ENCODE assay signal across 8 cellular contexts in the genomic region with DNA sequence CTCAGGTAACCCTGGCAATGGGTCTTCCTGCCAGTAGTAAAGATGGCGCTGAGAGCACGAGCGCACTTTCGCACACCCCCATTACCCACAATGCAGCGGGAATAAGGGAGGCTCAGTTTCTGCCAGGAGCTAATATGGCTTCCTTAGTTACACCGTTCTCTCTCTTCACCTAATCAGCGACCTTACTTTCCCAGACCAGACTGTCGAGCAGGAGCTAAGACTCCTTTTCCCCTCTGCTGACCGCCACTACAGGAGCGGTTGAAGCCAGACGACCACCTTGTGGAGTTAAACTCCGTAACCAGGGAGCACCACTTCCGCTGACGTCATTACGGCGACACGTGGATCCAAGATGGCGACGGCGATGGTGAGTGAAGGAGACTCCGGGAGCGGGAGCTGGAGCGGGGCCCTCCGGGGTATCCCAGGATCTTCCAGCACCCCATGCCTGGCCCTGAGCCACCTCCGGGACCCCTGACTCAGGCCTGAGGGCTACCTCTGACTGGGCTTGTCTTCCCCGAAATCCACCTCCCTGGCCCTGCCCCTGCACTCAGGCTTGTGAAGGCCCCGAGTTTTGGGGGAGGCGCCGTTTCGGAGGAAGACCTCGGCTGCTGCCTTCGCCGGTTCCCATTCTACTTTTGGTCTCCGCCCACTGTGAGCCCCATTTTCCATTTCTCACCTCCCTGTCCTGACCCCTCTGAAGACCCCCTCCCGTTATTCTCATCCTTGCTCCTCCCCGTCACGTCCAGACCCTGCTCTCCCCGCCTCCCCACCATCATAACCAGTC. TPM values are rescaled to one million over a fixed set of nuclear protein-coding genes. Genes with fewer than 3 reads are reported as not detected.
A peak's percentile ranks its signal among the peaks of the same experiment; 100 is the strongest.
DNase-seq lines count a peak whose midpoint lies in the region; ATAC-seq and TF ChIP-seq lines count a peak whose summit lies in the region.

A gene with protein sequence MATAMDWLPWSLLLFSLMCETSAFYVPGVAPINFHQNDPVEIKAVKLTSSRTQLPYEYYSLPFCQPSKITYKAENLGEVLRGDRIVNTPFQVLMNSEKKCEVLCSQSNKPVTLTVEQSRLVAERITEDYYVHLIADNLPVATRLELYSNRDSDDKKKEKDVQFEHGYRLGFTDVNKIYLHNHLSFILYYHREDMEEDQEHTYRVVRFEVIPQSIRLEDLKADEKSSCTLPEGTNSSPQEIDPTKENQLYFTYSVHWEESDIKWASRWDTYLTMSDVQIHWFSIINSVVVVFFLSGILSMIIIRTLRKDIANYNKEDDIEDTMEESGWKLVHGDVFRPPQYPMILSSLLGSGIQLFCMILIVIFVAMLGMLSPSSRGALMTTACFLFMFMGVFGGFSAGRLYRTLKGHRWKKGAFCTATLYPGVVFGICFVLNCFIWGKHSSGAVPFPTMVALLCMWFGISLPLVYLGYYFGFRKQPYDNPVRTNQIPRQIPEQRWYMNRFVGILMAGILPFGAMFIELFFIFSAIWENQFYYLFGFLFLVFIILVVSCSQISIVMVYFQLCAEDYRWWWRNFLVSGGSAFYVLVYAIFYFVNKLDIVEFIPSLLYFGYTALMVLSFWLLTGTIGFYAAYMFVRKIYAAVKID (plus strand): TSS at position 323 of the 781 bp plus-strand sequence. CDS start 27 bp downstream, at position 350.

- H3K36me3 ChIP-seq in adipocyte (ENCODE audit: control insufficient read depth, insufficient read depth, low read length, severe bottlenecking) (no peaks in the 10 kb centered on the region), cardiac muscle cell (no peaks in the 10 kb centered on the region), parathyroid adenoma (ENCODE audit: control insufficient read depth, insufficient read depth, low read length) (no peaks in the 10 kb centered on the region), tibial nerve (no peaks in the 10 kb centered on the region)

- H3K27me3 ChIP-seq in adipocyte (replicated peaks; ENCODE audit: control insufficient read depth, insufficient read depth, low read length) (no peaks in the 10 kb centered on the region), cardiac muscle cell (peaks cover 15% of the 10 kb centered on the region), parathyroid adenoma (ENCODE audit: control insufficient read depth, insufficient read depth, low read length) (no peaks in the 10 kb centered on the region), tibial nerve (no peaks in the 10 kb centered on the region)

- H3K9me3 ChIP-seq in adipocyte (ENCODE audit: control insufficient read depth, low read length) (no peaks in the 10 kb centered on the region), cardiac muscle cell (ENCODE audit: low read depth) (no peaks in the 10 kb centered on the region), parathyroid adenoma (ENCODE audit: control insufficient read depth, low read length) (no peaks in the 10 kb centered on the region), tibial nerve (no peaks in the 10 kb centered on the region)

- peak within 1 kb of the TSS; percentile 100 for H2AFZ ChIP-seq in parathyroid adenoma

- peaks cover 41% of the 10 kb centered on the region for H3K79me2 ChIP-seq in parathyroid adenoma

- DNase-seq in GM12865 (ENCODE audit: low read depth) (peak; percentile 97), NCI-H1417 treated with DMSO at 0.1 percent for 48 hours (lab: John Stamatoyannopoulos, UW) (peak; percentile 97), SW480 (ENCODE audit: low spot score) (peak; percentile 98), adipocyte (ENCODE audit: low read depth) (peak; percentile 97), cardiac muscle cell (ENCODE audit: low read depth in 1 of 2, low spot score in 1 of 2) (peak; percentile 94 to 97), tibial nerve (ENCODE audit: low spot score in 2 of 2) (peak; percentile 84 to 96)

- H3K9ac ChIP-seq in adipocyte (ENCODE audit: low read length), result peak within 1 kb of the TSS; percentile 98
- peak within 1 kb of the TSS; percentile 84 for H3K9ac ChIP-seq in parathyroid adenoma

- H3K27ac ChIP-seq in cardiac muscle cell (peak within 1 kb of the TSS; percentile 99), parathyroid adenoma (peak within 1 kb of the TSS; percentile 100), tibial nerve (peak within 1 kb of the TSS; percentile 93 to 98 (median 96))

- no peak for TF ChIP-seq CTCF in GM12865 (IDR thresholded peaks at IDR 0.05; ENCODE audit: insufficient read depth, low read depth, low read length, missing control alignments)
- no peak for TF ChIP-seq CTCF in cardiac muscle cell (IDR thresholded peaks at IDR 0.05; ENCODE audit: low read depth, low read length)
- no peak for TF ChIP-seq CTCF in parathyroid adenoma (IDR thresholded peaks at IDR 0.05)
- peak in 1 of 5 experiments; percentile 39 for TF ChIP-seq CTCF in tibial nerve (IDR thresholded peaks at IDR 0.05)

- ATAC-seq in HG02763 (IDR thresholded peaks at IDR 0.05; ENCODE audit: unreplicated experiment), result peak; percentile 91

- TF ChIP-seq EP300 in tibial nerve (IDR thresholded peaks at IDR 0.05), result peak; percentile 91 to 92

- H3K4me3 ChIP-seq in GM12865 (ENCODE audit: low read depth, low read length) (peak within 1 kb of the TSS; percentile 93), adipocyte (ENCODE audit: low read length) (peak within 1 kb of the TSS; percentile 93), cardiac muscle cell (peak within 1 kb of the TSS; percentile 68), parathyroid adenoma (ENCODE audit: low read depth, low read length) (peak within 1 kb of the TSS; percentile 83), tibial nerve (peak within 1 kb of the TSS; percentile 65 to 94 (median 89))

- peak in 1 of 2 donors; percentile 64 for TF ChIP-seq POLR2A in tibial nerve (IDR thresholded peaks at IDR 0.05)

- WGBS in tibial nerve, 2 donors, result 0 to 2% methylated on average over 27 to 33 of the region's 38 CpGs

- peaks cover 14% of the 10 kb centered on the region for H3K4me1 ChIP-seq in adipocyte (ENCODE audit: control insufficient read depth, insufficient read depth, low read length)
- H3K4me1 ChIP-seq in cardiac muscle cell (ENCODE audit: low read depth), result peaks cover 6% of the 10 kb centered on the region
- H3K4me1 ChIP-seq in parathyroid adenoma, result peaks cover 13% of the 10 kb centered on the region
- H3K4me1 ChIP-seq in tibial nerve, result peaks cover 0 to 40% (median 17%) of the 10 kb centered on the region in 4 donors

- peak within 1 kb of the TSS; percentile 77 for H3K4me2 ChIP-seq in parathyroid adenoma (ENCODE audit: low read length)

RNA-seq across cellular contexts. Expression of the gene that starts here (rescaled TPM):
- total RNA-seq in cardiac muscle cell (38.9 and 52.5 TPM in 2 replicates), tibial nerve (10 to 100 TPM; 23.1 to 40.5 (median 28.8) TPM)
- 54.6 and 71.3 TPM in 2 replicates for polyA plus RNA-seq in cardiac muscle cell

Comparison
In these comparisons a context has a peak if more than half of its experiments do, and no peak if none do; other contexts are left out.
1. Peak in every context shown above with its lines: DNase-seq, ATAC-seq, H3K4me3 ChIP-seq and H3K27ac ChIP-seq.